ENCODE assay signal across 8 cellular contexts in the genomic region with DNA sequence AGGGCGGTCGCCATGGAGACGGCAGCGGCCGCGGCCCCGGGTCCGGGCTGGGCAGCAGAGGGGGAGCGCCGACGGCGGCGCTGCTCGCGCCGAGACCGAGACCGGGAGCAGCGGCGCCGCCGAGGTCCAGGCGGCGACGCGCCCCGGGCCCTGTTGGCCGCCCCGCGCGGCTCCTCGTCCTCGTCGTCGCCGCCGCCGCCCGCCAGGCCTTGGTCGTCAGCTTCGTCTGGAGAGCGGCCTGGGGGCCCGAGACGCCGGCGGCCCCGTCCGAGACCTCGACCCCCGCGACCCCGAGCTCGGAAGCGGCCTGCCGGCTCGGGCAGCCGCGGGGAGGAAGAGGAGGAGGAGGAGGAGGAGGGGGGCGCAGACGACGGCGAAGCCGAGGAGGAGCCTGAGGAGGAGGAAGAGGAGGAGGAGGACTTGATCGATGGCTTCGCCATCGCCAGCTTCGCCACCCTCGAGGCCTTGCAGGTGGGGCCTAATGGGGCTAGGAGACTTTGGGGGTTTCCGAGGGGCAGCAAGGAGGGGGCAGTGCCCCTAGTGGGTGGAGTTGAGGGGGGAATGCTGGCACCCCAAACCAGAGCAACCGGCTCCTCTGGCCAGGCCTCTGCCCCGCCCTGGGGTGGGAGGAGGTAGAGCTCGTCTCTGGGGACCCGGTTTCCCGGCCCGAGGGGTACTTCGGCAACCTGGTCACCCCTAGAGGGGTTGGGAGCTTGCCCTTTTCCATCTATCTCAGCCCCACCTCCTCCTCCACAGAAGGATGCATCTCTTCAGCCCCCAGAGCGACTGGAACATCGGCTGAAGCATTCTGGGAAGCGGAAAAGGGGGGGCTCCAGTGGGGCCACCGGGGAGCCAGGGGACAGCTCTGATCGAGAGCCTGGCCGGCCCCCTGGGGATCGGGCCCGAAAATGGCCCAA. TPM values are rescaled to one million over a fixed set of nuclear protein-coding genes. Genes with fewer than 3 reads are reported as not detected.
A peak's percentile ranks its signal among the peaks of the same experiment; 100 is the strongest.
DNase-seq lines count a peak whose midpoint lies in the region; ATAC-seq and TF ChIP-seq lines count a peak whose summit lies in the region.

No MANE protein-coding gene starts in this region.

- peak overlapping the region; percentile 95 for H3K4me3 ChIP-seq in cardiac muscle cell

- peaks cover 8% of the 10 kb centered on the region for H3K4me1 ChIP-seq in cardiac muscle cell (ENCODE audit: low read depth)

- H3K9me3 ChIP-seq in cardiac muscle cell (ENCODE audit: low read depth), result no peaks in the 10 kb centered on the region

- no peak for ATAC-seq in GM18520 (IDR thresholded peaks at IDR 0.05; ENCODE audit: unreplicated experiment)

- peaks cover 18% of the 10 kb centered on the region for H3K36me3 ChIP-seq in cardiac muscle cell

- DNase-seq in EL (peak; percentile 29), NCI-H69 (lab: John Stamatoyannopoulos, UW) (peak; percentile 61), cardiac muscle cell (ENCODE audit: low read depth in 1 of 2, low spot score in 1 of 2) (no peak), retina (peak; percentile 34), COR-L47 (lab: John Stamatoyannopoulos, UW) (no peak), NCI-H1105 treated with DMSO at 0.1 percent for 48 hours (lab: John Stamatoyannopoulos, UW) (no peak)
- peak; percentile 43 for DNase-seq in activated gamma-delta T cell treated with anti-CD3 and anti-CD28 coated beads, Interleukin-2, amount 50 U/mL, for 16 hours (ENCODE audit: low read depth)

- H3K27ac ChIP-seq in cardiac muscle cell, result peak overlapping the region; percentile 96

- TF ChIP-seq CTCF in cardiac muscle cell (IDR thresholded peaks at IDR 0.05; ENCODE audit: low read depth, low read length), result no peak

- no peaks in the 10 kb centered on the region for H3K27me3 ChIP-seq in cardiac muscle cell

RNA-seq across cellular contexts. Expression of a gene that starts 1.5 kb away (rescaled TPM):
- total RNA-seq in cardiac muscle cell, result 47.0 and 55.4 TPM in 2 replicates
- polyA plus RNA-seq in cardiac muscle cell, result 21.2 and 25.8 TPM in 2 replicates

RNA-seq across cellular contexts. Expression of a gene that starts 9.0 kb away (rescaled TPM):
- total RNA-seq in cardiac muscle cell, result 30.8 and 33.7 TPM in 2 replicates
- 25.0 and 28.5 TPM in 2 replicates for polyA plus RNA-seq in cardiac muscle cell

RNA-seq across cellular contexts. Expression of a gene that starts 39.2 kb away (rescaled TPM):
- 14.8 and 20.9 TPM in 2 replicates for total RNA-seq in cardiac muscle cell
- polyA plus RNA-seq in cardiac muscle cell, result 38.0 and 42.9 TPM in 2 replicates

RNA-seq across cellular contexts. Expression of a gene that starts 49.6 kb away (rescaled TPM):
- 19.4 and 19.5 TPM in 2 replicates for total RNA-seq in cardiac muscle cell
- 11.3 and 17.9 TPM in 2 replicates for polyA plus RNA-seq in cardiac muscle cell

Comparison
In these comparisons a context has a peak if more than half of its experiments do, and no peak if none do; other contexts are left out.
1. DNase-seq: peak in EL (single experiment), NCI-H69 (single experiment), activated gamma-delta T cell treated with anti-CD3 and anti-CD28 coated beads, Interleukin-2, amount 50 U/mL, for 16 hours (single experiment) and retina (single experiment); none in cardiac muscle cell (0 of 2), COR-L47 (single experiment) and NCI-H1105 treated with DMSO at 0.1 percent for 48 hours (single experiment).